In the genomic region with DNA sequence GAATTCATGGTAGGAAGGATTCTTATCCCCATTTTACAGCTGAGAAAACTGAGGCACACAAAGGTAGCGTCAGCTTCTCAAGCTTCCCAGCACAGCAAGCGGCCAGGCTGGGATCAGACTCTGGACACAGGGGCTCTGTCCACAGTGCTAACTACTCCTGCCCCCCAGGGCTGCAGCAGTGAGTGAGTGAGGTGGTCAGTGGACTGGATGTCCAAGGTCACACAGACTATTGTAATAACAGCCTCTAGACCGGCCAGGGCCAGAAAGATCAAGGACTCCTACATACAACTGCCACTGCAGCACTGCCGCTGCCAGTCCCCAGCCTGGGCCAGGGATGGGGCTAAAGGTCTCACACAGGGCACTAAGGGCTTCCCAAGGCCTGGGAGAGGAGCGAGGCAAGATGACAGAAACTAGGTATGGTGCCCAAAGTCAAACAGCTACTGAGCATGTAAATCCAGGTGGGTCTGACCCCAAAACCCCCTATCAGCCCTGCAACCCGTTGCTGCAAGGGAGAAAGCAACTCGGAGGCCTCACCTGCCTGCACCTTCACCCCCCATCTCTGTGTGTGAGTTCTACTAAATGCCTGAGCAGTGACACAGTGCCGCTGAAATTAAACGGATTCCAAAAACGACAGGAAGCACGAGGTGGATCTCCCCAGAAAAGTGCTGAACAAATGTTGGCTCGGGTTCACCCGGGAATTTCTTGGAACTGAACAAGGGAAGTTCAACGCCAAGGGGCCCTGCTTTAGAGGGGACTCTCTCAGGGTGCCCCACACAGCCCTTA, we compare ENCODE assay signal across 8 cellular contexts.
DNase-seq lines count a peak whose midpoint lies in the region; ATAC-seq and TF ChIP-seq lines count a peak whose summit lies in the region.

No MANE protein-coding gene starts in this region.

- H3K36me3 ChIP-seq in esophagus (ENCODE audit: control insufficient read depth in 2 of 2, insufficient read depth in 2 of 2, low read length in 1 of 2) = no peaks in the 10 kb centered on the region

- no peaks in the 10 kb centered on the region for H3K27me3 ChIP-seq in esophagus (ENCODE audit: control insufficient read depth in 1 of 2, insufficient read depth in 2 of 2, low read length in 2 of 2)

- ATAC-seq in GM18867 (IDR thresholded peaks at IDR 0.05; ENCODE audit: unreplicated experiment) = no peak
- ATAC-seq in GM18517 (IDR thresholded peaks at IDR 0.05; ENCODE audit: unreplicated experiment) = no peak

- H3K9me3 Mint-ChIP-seq in CD14-positive monocyte (peaks cover 0 to 4% (median 0%) of the 10 kb centered on the region in 7 donors), osteocyte (ENCODE audit: unreplicated experiment) (no peaks in the 10 kb centered on the region)

- no peaks in the 10 kb centered on the region for H3K9me3 ChIP-seq in esophagus (ENCODE audit: control insufficient read depth in 2 of 2, insufficient read depth in 1 of 2, low read depth in 1 of 2, low read length in 1 of 2)

- TF ChIP-seq CTCF in CD14-positive monocyte (IDR thresholded peaks at IDR 0.05) (no peak), NB4 (IDR thresholded peaks at IDR 0.05; ENCODE audit: low read depth, low read length) (no peak), osteocyte (IDR thresholded peaks at IDR 0.05) (no peak)

- intact Hi-C loops in CD14-positive monocyte (cut with micrococcal nuclease) = no loop called here

- 41 to 44% methylated on average over 14 of the region's 14 CpGs for WGBS in esophagus, 2 donors

- H3K4me3 ChIP-seq in NB4 (ENCODE audit: low read depth, low read length) = peak overlapping the region; percentile 89
- H3K4me3 ChIP-seq in esophagus (ENCODE audit: low read depth in 1 of 2, low read length in 2 of 2) = no peak overlapping the region

- no peak for DNase-seq in CD14-positive monocyte (ENCODE audit: low spot score)
- DNase-seq in NB4 (ENCODE audit: low read depth) = no peak
- no peak for DNase-seq in osteocyte (ENCODE audit: extremely low spot score, unreplicated experiment)
- DNase-seq in GM19240 (ENCODE audit: insufficient read length, low spot score) = no peak
- DNase-seq in NCI-H774 (lab: John Stamatoyannopoulos, UW) = no peak

- no peak for TF ChIP-seq POLR2A in NB4 (IDR thresholded peaks at IDR 0.05; ENCODE audit: extremely low read depth, insufficient read length)

- H3K4me1 Mint-ChIP-seq in CD14-positive monocyte (peaks cover 67% of the 10 kb centered on the region), osteocyte (ENCODE audit: unreplicated experiment) (peaks cover 51% of the 10 kb centered on the region)

- H3K36me3 Mint-ChIP-seq in CD14-positive monocyte = peaks cover 2 to 8% of the 10 kb centered on the region in 2 donors
- no peaks in the 10 kb centered on the region for H3K36me3 Mint-ChIP-seq in osteocyte (ENCODE audit: unreplicated experiment)

- H3K27me3 Mint-ChIP-seq in CD14-positive monocyte (ENCODE audit: low read depth in 3 of 3) (peaks cover 3 to 13% (median 5%) of the 10 kb centered on the region in 3 donors), osteocyte (ENCODE audit: unreplicated experiment) (no peaks in the 10 kb centered on the region)

- peak overlapping the region; percentile 30 to 93 for H3K4me3 Mint-ChIP-seq in CD14-positive monocyte
- H3K4me3 Mint-ChIP-seq in osteocyte (ENCODE audit: unreplicated experiment) = peak overlapping the region; percentile 22

- H3K27ac ChIP-seq in esophagus (ENCODE audit: low read depth in 2 of 2, low read length in 1 of 2) = peak overlapping the region; percentile 18 to 72

- H3K4me1 ChIP-seq in esophagus (ENCODE audit: control insufficient read depth in 2 of 2, insufficient read depth in 2 of 2, low read length in 1 of 2) = peaks cover 12 to 23% of the 10 kb centered on the region in 2 donors

- peak overlapping the region in 1 of 7 donors; percentile 38 for H3K27ac Mint-ChIP-seq in CD14-positive monocyte
- no peak overlapping the region for H3K27ac Mint-ChIP-seq in osteocyte (ENCODE audit: unreplicated experiment)
